In genomic region chr17:4375039-4375748, GRCh38 we compare ENCODE assay signal across 9 cellular contexts. TPM values are rescaled to one million over a fixed set of nuclear protein-coding genes. Genes with fewer than 3 reads are reported as not detected.
DNase-seq lines count a peak whose midpoint lies in the region; ATAC-seq, FAIRE-seq and TF ChIP-seq lines count a peak whose summit lies in the region.
"Had no signal": no experiment of that assay in that cellular context is flagged by ENCODE, and none has a peak within 500 bp of the region (broad histone marks: within the 10 kb centered on the region; RNA-seq: fewer than 3 reads in every experiment).

No MANE protein-coding gene starts in this region.

- H3K4me3 Mint-ChIP-seq in glutamatergic neuron (ENCODE audit: unreplicated experiment): no peak overlapping the region

- DNase-seq in GM12892 (ENCODE audit: insufficient read length) (peak; percentile 46), MV-4-11 (lab: John Stamatoyannopoulos, UW) (peak; percentile 17), mesenteric fat pad (ENCODE audit: low spot score) (no peak), NCI-H1436 treated with DMSO at 0.1 percent for 48 hours (lab: John Stamatoyannopoulos, UW) (no peak), glutamatergic neuron (no peak), COLO668 (lab: John Stamatoyannopoulos, UW; ENCODE audit: unreplicated experiment) (no peak)

- H3K36me3 Mint-ChIP-seq in glutamatergic neuron (ENCODE audit: unreplicated experiment): no peaks in the 10 kb centered on the region

- no peak for TF ChIP-seq POLR2A in GM12892 (IDR thresholded peaks at IDR 0.05; ENCODE audit: low read depth, low read length)

- peaks cover 5% of the 10 kb centered on the region for H3K9me3 Mint-ChIP-seq in glutamatergic neuron (ENCODE audit: unreplicated experiment)

- no peak for TF ChIP-seq CTCF in glutamatergic neuron (IDR thresholded peaks at IDR 0.05; ENCODE audit: partially characterized antibody, unreplicated experiment)

- no peak overlapping the region for H3K27ac Mint-ChIP-seq in glutamatergic neuron (ENCODE audit: unreplicated experiment)

- FAIRE-seq in GM12892 (lab: Jason Lieb, UNC): peak; percentile 100
- peak; percentile 51 for FAIRE-seq in islet of Langerhans (lab: Jason Lieb, UNC)

- ATAC-seq in GM21723 (IDR thresholded peaks at IDR 0.05; ENCODE audit: unreplicated experiment): peak; percentile 72
- ATAC-seq: HCT116 had no signal

- H3K27me3 Mint-ChIP-seq in glutamatergic neuron (ENCODE audit: unreplicated experiment): peaks cover 2% of the 10 kb centered on the region

- H3K4me1 Mint-ChIP-seq in glutamatergic neuron (ENCODE audit: low read depth, unreplicated experiment): no peaks in the 10 kb centered on the region

RNA-seq across cellular contexts. Expression of gene UBE2G1, which starts 8.7 kb away (rescaled TPM):
- polyA plus RNA-seq in GM12892 (2012; ENCODE audit: missing spikeins): 39.7 TPM
- total RNA-seq in mesenteric fat pad (57.6 TPM), glutamatergic neuron (ENCODE audit: unreplicated experiment) (120 TPM)

RNA-seq across cellular contexts. Expression of gene SPNS3, which starts 58.5 kb away (rescaled TPM):
- 0.11 TPM for polyA plus RNA-seq in GM12892 (2012; ENCODE audit: missing spikeins)
- total RNA-seq in mesenteric fat pad (not detected), glutamatergic neuron (ENCODE audit: unreplicated experiment) (not detected)

Comparison
In these comparisons a context has a peak if more than half of its experiments do, and no peak if none do; other contexts are left out.
1. DNase-seq: peak in GM12892 (single experiment) and MV-4-11 (single experiment); none in mesenteric fat pad (single experiment), NCI-H1436 treated with DMSO at 0.1 percent for 48 hours (single experiment), glutamatergic neuron (single experiment) and COLO668 (single experiment).